ENCODE assay signal across 8 cellular contexts in the genomic region with DNA sequence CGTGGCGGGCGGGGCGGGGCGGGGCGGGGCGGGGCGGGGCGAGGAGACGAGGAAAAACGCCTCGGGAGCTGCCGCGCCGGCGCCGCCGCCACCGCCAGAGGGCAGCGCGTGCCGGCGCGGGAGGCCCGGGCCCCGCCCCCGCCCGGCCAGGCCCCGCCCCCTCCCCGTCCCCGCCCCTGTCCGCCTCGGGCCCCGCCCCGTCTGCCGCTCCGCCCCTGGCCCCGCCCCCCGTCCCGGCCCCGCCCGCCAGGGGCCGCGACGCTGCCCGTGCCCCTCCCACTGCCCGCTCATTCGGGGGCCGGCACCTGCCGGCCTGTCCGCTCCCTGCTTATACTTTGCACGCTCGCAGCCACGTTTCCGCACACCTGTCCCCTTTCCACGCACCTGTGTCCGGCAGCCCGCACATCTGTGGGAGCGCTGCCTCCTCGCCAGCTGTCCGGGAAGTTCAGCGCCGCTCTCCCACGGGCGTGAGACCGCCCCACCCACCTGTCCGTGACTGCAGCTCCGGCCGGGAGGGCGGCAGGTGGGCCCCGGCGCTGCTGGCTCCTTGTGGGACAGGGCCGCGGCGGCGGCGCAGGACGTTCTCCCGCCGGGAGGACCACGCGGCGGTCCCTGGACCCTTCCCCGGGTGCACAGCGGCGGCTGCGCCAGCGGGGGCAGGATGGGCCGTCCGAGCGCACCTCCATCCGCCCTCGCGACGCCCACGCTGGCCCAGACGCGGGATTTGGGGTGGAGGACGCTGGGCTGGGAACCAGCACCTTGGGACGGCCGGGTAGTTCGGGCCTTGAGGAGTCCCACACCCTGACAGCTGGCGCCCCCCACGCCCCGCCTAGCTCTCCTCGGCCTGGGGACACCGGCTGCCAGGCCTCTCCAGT. TPM values are rescaled to one million over a fixed set of nuclear protein-coding genes. Genes with fewer than 3 reads are reported as not detected.
A peak's percentile ranks its signal among the peaks of the same experiment; 100 is the strongest.
DNase-seq lines count a peak whose midpoint lies in the region; ATAC-seq and TF ChIP-seq lines count a peak whose summit lies in the region.

No MANE protein-coding gene starts in this region.

- H3K9ac ChIP-seq in BLaER1 (no peak overlapping the region), Loucy (ENCODE audit: low read depth, low read length, poor library complexity, severe bottlenecking) (peak overlapping the region; percentile 76)

- peak overlapping the region; percentile 92 for H3K27ac Mint-ChIP-seq in activated CD4-positive, alpha-beta T cell treated with anti-CD3 and anti-CD28 coated beads, Interleukin-2, amount 10 ng/mL, durations not matched to agents 24 days and 14 days
- peak overlapping the region; percentile 75 for H3K27ac Mint-ChIP-seq in dendritic cell treated with granulocyte-macrophage colony-stimulating factor and Interleukin-4, amounts not matched to agents 40 ng/mL and 50 ng/mL, for 4 days

- no peak overlapping the region for H2AFZ ChIP-seq in Loucy (ENCODE audit: low read length)

- H3K36me3 ChIP-seq in BLaER1 = peaks cover 19% of the 10 kb centered on the region
- no peaks in the 10 kb centered on the region for H3K36me3 ChIP-seq in Loucy (ENCODE audit: insufficient read depth, low read length)
- peaks cover 0 to 8% (median 0%) of the 10 kb centered on the region in 4 donors for H3K36me3 ChIP-seq in right lobe of liver

- peaks cover 59% of the 10 kb centered on the region for H3K27me3 ChIP-seq in BLaER1
- H3K27me3 ChIP-seq in Loucy (ENCODE audit: insufficient read depth, low read length, poor library complexity, severe bottlenecking) = peaks cover 11% of the 10 kb centered on the region
- no peaks in the 10 kb centered on the region for H3K27me3 ChIP-seq in right lobe of liver

- TF ChIP-seq CTCF in Loucy (conservative IDR thresholded peaks at IDR 0.05; ENCODE audit: low read length) (no peak), right lobe of liver (IDR thresholded peaks at IDR 0.05) (peak in 2 of 4 donors; percentile 23 to 50)

- H3K4me2 ChIP-seq in BLaER1 (peak overlapping the region; percentile 96), Loucy (ENCODE audit: low read depth, low read length, poor library complexity, severe bottlenecking) (peak overlapping the region; percentile 99)

- 3% methylated on average over 22 of the region's 107 CpGs for WGBS in right lobe of liver (ENCODE audit: insufficient coverage, low coverage, low lambda C conversion rate, missing lambda C conversion rate)

- H3K9me3 Mint-ChIP-seq in activated CD4-positive, alpha-beta T cell treated with anti-CD3 and anti-CD28 coated beads, Interleukin-2, amount 10 ng/mL, durations not matched to agents 24 days and 14 days = no peaks in the 10 kb centered on the region
- H3K9me3 Mint-ChIP-seq in dendritic cell treated with granulocyte-macrophage colony-stimulating factor and Interleukin-4, amounts not matched to agents 40 ng/mL and 50 ng/mL, for 4 days = peaks cover 9% of the 10 kb centered on the region

- no peaks in the 10 kb centered on the region for H3K9me2 ChIP-seq in Loucy (replicated peaks; ENCODE audit: low read depth, low read length)

- H3K4me3 Mint-ChIP-seq in activated CD4-positive, alpha-beta T cell treated with anti-CD3 and anti-CD28 coated beads, Interleukin-2, amount 10 ng/mL, durations not matched to agents 24 days and 14 days = peak overlapping the region; percentile 89
- peak overlapping the region; percentile 81 for H3K4me3 Mint-ChIP-seq in dendritic cell treated with granulocyte-macrophage colony-stimulating factor and Interleukin-4, amounts not matched to agents 40 ng/mL and 50 ng/mL, for 4 days

- H3K79me2 ChIP-seq in Loucy (ENCODE audit: insufficient read depth, low read length) = peaks cover 17% of the 10 kb centered on the region; the same call in 1 of the 2 replicates

- peaks cover 10% of the 10 kb centered on the region; the same call in 1 of the 2 replicates for H3K9me3 ChIP-seq in BLaER1
- no peaks in the 10 kb centered on the region for H3K9me3 ChIP-seq in Loucy (ENCODE audit: insufficient read depth, low read depth, low read length)
- no peaks in the 10 kb centered on the region for H3K9me3 ChIP-seq in right lobe of liver

- H3K27ac ChIP-seq in BLaER1 = no peak overlapping the region
- H3K27ac ChIP-seq in right lobe of liver = peak overlapping the region in 1 of 3 donors; percentile 40

- H3K4me1 Mint-ChIP-seq in activated CD4-positive, alpha-beta T cell treated with anti-CD3 and anti-CD28 coated beads, Interleukin-2, amount 10 ng/mL, durations not matched to agents 24 days and 14 days = peaks cover 13% of the 10 kb centered on the region
- H3K4me1 Mint-ChIP-seq in dendritic cell treated with granulocyte-macrophage colony-stimulating factor and Interleukin-4, amounts not matched to agents 40 ng/mL and 50 ng/mL, for 4 days (ENCODE audit: low read depth) = peaks cover 37% of the 10 kb centered on the region

- peak; percentile 21 for TF ChIP-seq POLR2A in right lobe of liver (IDR thresholded peaks at IDR 0.05)

- intact Hi-C loops in activated CD4-positive, alpha-beta T cell treated with anti-CD3 and anti-CD28 coated beads, Interleukin-2, amount 10 ng/mL, durations not matched to agents 24 days and 14 days (cut with micrococcal nuclease) = loop anchor here (1.0 to 5.0 kb wide), 6 partner anchors 37 to 337 kb away; partner anchors contain the start of genes CTBP1, DGKQ, GAK and TMEM175
- intact Hi-C loops in dendritic cell treated with granulocyte-macrophage colony-stimulating factor and Interleukin-4, amounts not matched to agents 40 ng/mL and 50 ng/mL, for 4 days (cut with micrococcal nuclease) = loop anchor here (10.0 kb wide), 1 partner anchor 235 kb away; the partner anchor contains the start of gene CTBP1
- intact Hi-C loops in right lobe of liver (cut with DNase I) = no loop called here

- H3K4me3 ChIP-seq in BLaER1 (peak overlapping the region; percentile 69), Loucy (ENCODE audit: low read length, poor library complexity, severe bottlenecking) (peak overlapping the region; percentile 79), right lobe of liver (peak overlapping the region; percentile 62 to 67 (median 62))

- peaks cover 53% of the 10 kb centered on the region for H4K20me1 ChIP-seq in BLaER1
- H4K20me1 ChIP-seq in Loucy (ENCODE audit: insufficient read depth, low read length, poor library complexity, severe bottlenecking) = peaks cover 14% of the 10 kb centered on the region

- H3K36me3 Mint-ChIP-seq in activated CD4-positive, alpha-beta T cell treated with anti-CD3 and anti-CD28 coated beads, Interleukin-2, amount 10 ng/mL, durations not matched to agents 24 days and 14 days (ENCODE audit: low read depth) = peaks cover 8% of the 10 kb centered on the region
- peaks cover 5% of the 10 kb centered on the region for H3K36me3 Mint-ChIP-seq in dendritic cell treated with granulocyte-macrophage colony-stimulating factor and Interleukin-4, amounts not matched to agents 40 ng/mL and 50 ng/mL, for 4 days (ENCODE audit: low read depth)

- no peaks in the 10 kb centered on the region for H3F3A ChIP-seq in Loucy (ENCODE audit: low read depth)

- peaks cover 28% of the 10 kb centered on the region for H3K27me3 Mint-ChIP-seq in activated CD4-positive, alpha-beta T cell treated with anti-CD3 and anti-CD28 coated beads, Interleukin-2, amount 10 ng/mL, durations not matched to agents 24 days and 14 days
- peaks cover 46% of the 10 kb centered on the region for H3K27me3 Mint-ChIP-seq in dendritic cell treated with granulocyte-macrophage colony-stimulating factor and Interleukin-4, amounts not matched to agents 40 ng/mL and 50 ng/mL, for 4 days

- H3K4me1 ChIP-seq in BLaER1 (peaks cover 54% of the 10 kb centered on the region), Loucy (ENCODE audit: insufficient read depth, low read length, poor library complexity, severe bottlenecking) (peaks cover 27% of the 10 kb centered on the region), right lobe of liver (peaks cover 0 to 33% (median 14%) of the 10 kb centered on the region in 4 donors)

- peak; percentile 91 for DNase-seq in activated CD4-positive, alpha-beta T cell treated with anti-CD3 and anti-CD28 coated beads, Interleukin-2, amount 10 ng/mL, durations not matched to agents 24 days and 14 days
- peak; percentile 86 to 89 (median 87) for DNase-seq in right lobe of liver
- DNase-seq in stimulated activated CD4-positive, alpha-beta T cell treated with anti-CD3 and anti-CD28 coated beads, Interleukin-4, amount 100 ng/mL, for 24 hours = peak; percentile 73

- ATAC-seq in GM19455 (IDR thresholded peaks at IDR 0.05; ENCODE audit: unreplicated experiment) (peak; percentile 35), right lobe of liver (peak; percentile 69 to 77 (median 72)), GM18868 (IDR thresholded peaks at IDR 0.05; ENCODE audit: unreplicated experiment) (no peak)

RNA-seq across cellular contexts. Expression of gene FGFRL1, which starts 1.5 kb away (rescaled TPM):
- 18.2 and 18.9 TPM in 2 replicates for total RNA-seq in activated CD4-positive, alpha-beta T cell treated with anti-CD3 and anti-CD28 coated beads, Interleukin-2, amount 10 ng/mL, durations not matched to agents 24 days and 14 days
- 10 to 100 TPM; 27.9 to 60.1 (median 45.7) TPM for total RNA-seq in right lobe of liver

RNA-seq across cellular contexts. Expression of gene SLC26A1, which starts 16.7 kb away (rescaled TPM):
- total RNA-seq in activated CD4-positive, alpha-beta T cell treated with anti-CD3 and anti-CD28 coated beads, Interleukin-2, amount 10 ng/mL, durations not matched to agents 24 days and 14 days = 0.26 TPM in 1 of 2 replicates, not detected in the other
- total RNA-seq in right lobe of liver = 10 to 100 TPM in 5 of 6 experiments, 1 to 10 TPM in 1; 9.6 to 30.9 (median 23.0) TPM

RNA-seq across cellular contexts. Expression of gene IDUA, which starts 23.0 kb away (rescaled TPM):
- 30.4 and 31.2 TPM in 2 replicates for total RNA-seq in activated CD4-positive, alpha-beta T cell treated with anti-CD3 and anti-CD28 coated beads, Interleukin-2, amount 10 ng/mL, durations not matched to agents 24 days and 14 days
- 10 to 100 TPM in 3 of 6 experiments, 1 to 10 TPM in 3; 4.7 to 15.1 (median 11.0) TPM for total RNA-seq in right lobe of liver

RNA-seq across cellular contexts. Expression of gene DGKQ, which starts 36.5 kb away (rescaled TPM):
- total RNA-seq in activated CD4-positive, alpha-beta T cell treated with anti-CD3 and anti-CD28 coated beads, Interleukin-2, amount 10 ng/mL, durations not matched to agents 24 days and 14 days = 15.2 and 16.6 TPM in 2 replicates
- total RNA-seq in right lobe of liver = 10 to 100 TPM in 1 of 6 experiments, 1 to 10 TPM in 5; 4.6 to 10.5 (median 5.7) TPM

Comparison
In these comparisons a context has a peak if more than half of its experiments do, and no peak if none do; other contexts are left out.
1. intact Hi-C loops: an anchor here in activated CD4-positive, alpha-beta T cell treated with anti-CD3 and anti-CD28 coated beads, Interleukin-2, amount 10 ng/mL, durations not matched to agents 24 days and 14 days (1.0 to 5.0 kb wide) and dendritic cell treated with granulocyte-macrophage colony-stimulating factor and Interleukin-4, amounts not matched to agents 40 ng/mL and 50 ng/mL, for 4 days (10.0 kb wide); none called in right lobe of liver.